Comparison of ENCODE assay signal across 10 cellular contexts in the genomic region with DNA sequence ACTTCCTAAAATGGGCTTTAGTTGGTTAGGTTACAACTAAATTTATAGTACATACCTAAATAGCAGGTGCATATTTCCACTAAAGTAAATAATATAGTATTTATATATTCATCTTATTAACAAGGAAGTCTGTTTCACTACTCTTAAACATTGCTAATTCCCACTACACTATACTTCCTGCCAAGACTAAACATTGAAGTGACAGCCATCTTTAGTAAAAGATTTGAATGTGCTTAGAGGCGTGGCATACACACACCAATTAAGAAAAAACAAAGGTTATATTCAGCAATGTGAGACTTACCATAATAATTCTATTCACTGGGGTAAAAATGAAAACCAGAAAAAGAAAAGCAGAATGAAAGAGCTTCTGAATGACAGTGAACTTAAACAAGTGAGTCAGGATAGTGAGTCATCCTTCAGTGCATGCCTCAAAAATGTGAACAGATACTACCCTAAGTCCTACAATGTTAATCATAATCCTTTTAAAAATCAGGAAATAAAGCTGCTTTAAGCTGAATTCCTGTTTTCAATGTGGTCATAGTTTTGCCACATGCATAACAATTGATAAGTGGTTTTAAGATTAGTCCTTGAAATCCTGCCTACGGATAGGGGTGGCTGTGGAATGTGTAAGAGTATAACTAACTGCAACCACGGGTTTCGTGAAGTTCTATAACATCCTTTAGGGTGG. TPM values are rescaled to one million over a fixed set of nuclear protein-coding genes. Genes with fewer than 3 reads are reported as not detected.
DNase-seq lines count a peak whose midpoint lies in the region; ATAC-seq and TF ChIP-seq lines count a peak whose summit lies in the region.
"Had no signal": no experiment of that assay in that cellular context is flagged by ENCODE, and none has a peak within 500 bp of the region (broad histone marks: within the 10 kb centered on the region; RNA-seq: fewer than 3 reads in every experiment).

No MANE protein-coding gene starts in this region.

- H3K4me1 ChIP-seq in esophagus muscularis mucosa, result peaks cover 10 to 25% (median 19%) of the 10 kb centered on the region in 4 donors

- TF ChIP-seq POLR2A in esophagus muscularis mucosa (IDR thresholded peaks at IDR 0.05; ENCODE audit: low read depth), result no peak

- H3K27ac Mint-ChIP-seq in stimulated activated effector memory CD8-positive, alpha-beta T cell treated with anti-CD3 and anti-CD28 coated beads, Interleukin-12 subunit alpha, Interleukin-12 subunit beta, amount 100 ng/mL, for 72 hours, result no peak overlapping the region

- H3K9me3 ChIP-seq in esophagus muscularis mucosa, result no peaks in the 10 kb centered on the region
- H3K9me3 ChIP-seq: neutrophil had no signal

- no peaks in the 10 kb centered on the region for H3K36me3 Mint-ChIP-seq in stimulated activated effector memory CD8-positive, alpha-beta T cell treated with anti-CD3 and anti-CD28 coated beads, Interleukin-12 subunit alpha, Interleukin-12 subunit beta, amount 100 ng/mL, for 72 hours

- 55% methylated on average over 4 of the region's 4 CpGs for whole genome bisulfite sequencing in esophagus muscularis mucosa

- no peak for TF ChIP-seq EP300 in esophagus muscularis mucosa (IDR thresholded peaks at IDR 0.05)

- intact Hi-C loops in esophagus muscularis mucosa (cut with DNase I), result no loop called here

- no peaks in the 10 kb centered on the region for H3K36me3 ChIP-seq in esophagus muscularis mucosa
- H3K36me3 ChIP-seq: neutrophil had no signal

- DNase-seq in NCI-H82 (lab: John Stamatoyannopoulos, UW), result peak; percentile 1
- no peak for DNase-seq in NCI-H82 treated with DMSO at 0.1 percent for 48 hours (lab: John Stamatoyannopoulos, UW; ENCODE audit: unreplicated experiment)
- peak; percentile 68 for DNase-seq in OCI-M1 (lab: John Stamatoyannopoulos, UW)
- no peak for DNase-seq in esophagus muscularis mucosa (ENCODE audit: extremely low spot score)
- DNase-seq in stimulated activated effector memory CD8-positive, alpha-beta T cell treated with anti-CD3 and anti-CD28 coated beads, Interleukin-12 subunit alpha, Interleukin-12 subunit beta, amount 100 ng/mL, for 72 hours (ENCODE audit: low spot score in 2 of 2), result no peak
- DNase-seq in HK-2 (ENCODE audit: unreplicated experiment), result no peak
- no peak for DNase-seq in stimulated activated CD4-positive, alpha-beta T cell treated with anti-CD3 and anti-CD28 coated beads, Interleukin-4, amount 100 ng/mL, for 4 hours

- no peaks in the 10 kb centered on the region for H3K27me3 ChIP-seq in esophagus muscularis mucosa
- H3K27me3 ChIP-seq: neutrophil had no signal

- peak overlapping the region; percentile 3 to 44 (median 24) for H3K27ac ChIP-seq in esophagus muscularis mucosa (replicated peaks in 1 of 4)
- H3K27ac ChIP-seq: 22Rv1, neutrophil had no signal

- H3K9me3 Mint-ChIP-seq in stimulated activated effector memory CD8-positive, alpha-beta T cell treated with anti-CD3 and anti-CD28 coated beads, Interleukin-12 subunit alpha, Interleukin-12 subunit beta, amount 100 ng/mL, for 72 hours, result no peaks in the 10 kb centered on the region

- H3K4me3 Mint-ChIP-seq in stimulated activated effector memory CD8-positive, alpha-beta T cell treated with anti-CD3 and anti-CD28 coated beads, Interleukin-12 subunit alpha, Interleukin-12 subunit beta, amount 100 ng/mL, for 72 hours, result no peak overlapping the region

- H3K4me3 ChIP-seq in esophagus muscularis mucosa, result no peak overlapping the region

- peak; percentile 90 for ATAC-seq in stimulated activated effector memory CD8-positive, alpha-beta T cell treated with anti-CD3 and anti-CD28 coated beads, Interleukin-12 subunit alpha, Interleukin-12 subunit beta, amount 100 ng/mL, for 72 hours
- ATAC-seq in GM21737 (IDR thresholded peaks at IDR 0.05; ENCODE audit: unreplicated experiment), result no peak

- no peak for TF ChIP-seq CTCF in esophagus muscularis mucosa (IDR thresholded peaks at IDR 0.05)

- peaks cover 15% of the 10 kb centered on the region for H3K4me1 Mint-ChIP-seq in stimulated activated effector memory CD8-positive, alpha-beta T cell treated with anti-CD3 and anti-CD28 coated beads, Interleukin-12 subunit alpha, Interleukin-12 subunit beta, amount 100 ng/mL, for 72 hours

RNA-seq across cellular contexts. Expression of a gene that starts 59.4 kb away (rescaled TPM):
- total RNA-seq in esophagus muscularis mucosa, result 10 to 100 TPM; 10.4 to 14.9 (median 13.2) TPM

Comparison
In these comparisons a context has a peak if more than half of its experiments do, and no peak if none do; other contexts are left out.
1. DNase-seq: peak in NCI-H82 (single experiment) and OCI-M1 (single experiment); none in NCI-H82 treated with DMSO at 0.1 percent for 48 hours (single experiment), esophagus muscularis mucosa (single experiment), stimulated activated effector memory CD8-positive, alpha-beta T cell treated with anti-CD3 and anti-CD28 coated beads, Interleukin-12 subunit alpha, Interleukin-12 subunit beta, amount 100 ng/mL, for 72 hours (0 of 2), HK-2 (single experiment) and stimulated activated CD4-positive, alpha-beta T cell treated with anti-CD3 and anti-CD28 coated beads, Interleukin-4, amount 100 ng/mL, for 4 hours (0 of 2).